15 cellular contexts compared by ENCODE assay signal in genomic region chr20:45583502-45583901, GRCh38. TPM values are rescaled to one million over a fixed set of nuclear protein-coding genes. Genes with fewer than 3 reads are reported as not detected.
DNase-seq lines count a peak whose midpoint lies in the region; ATAC-seq and TF ChIP-seq lines count a peak whose summit lies in the region.
"Had no signal": no experiment of that assay in that cellular context is flagged by ENCODE, and none has a peak within 500 bp of the region (broad histone marks: within the 10 kb centered on the region; RNA-seq: fewer than 3 reads in every experiment).

No MANE protein-coding gene starts in this region.

- H2AFZ ChIP-seq in neuronal stem cell (ENCODE audit: low read length) (peak overlapping the region; percentile 71), OCI-LY7 (ENCODE audit: low read length) (no peak overlapping the region)

- POLR2A ChIA-PET in WTC11 (lab: Charles Lee): no interaction called here
- POLR2A ChIA-PET in OCI-LY7 (lab: Charles Lee): no interaction called here

- H3K14ac ChIP-seq in neuronal stem cell (ENCODE audit: low read length): no peak overlapping the region

- H2BK5ac ChIP-seq in neuronal stem cell (ENCODE audit: low read length): no peak overlapping the region

- H3K27ac ChIP-seq in iPS-20b (ENCODE audit: low read length): peak overlapping the region; percentile 14
- H3K27ac ChIP-seq in neuronal stem cell (replicated peaks; ENCODE audit: low read length): peak overlapping the region; percentile 56
- no peak overlapping the region for H3K27ac ChIP-seq in OCI-LY7 (ENCODE audit: low read depth, low read length, poor library complexity, severe bottlenecking)
- H3K27ac ChIP-seq: BLaER1 had no signal

- no peak overlapping the region for H3K4ac ChIP-seq in neuronal stem cell (ENCODE audit: low read length)

- H3K79me2 ChIP-seq in OCI-LY7 (ENCODE audit: insufficient read depth, low read depth, low read length): no peaks in the 10 kb centered on the region

- no peaks in the 10 kb centered on the region for H3K27me3 Mint-ChIP-seq in WTC11 (ENCODE audit: low read depth)
- peaks cover 21% of the 10 kb centered on the region for H3K27me3 Mint-ChIP-seq in activated T-helper 2 cell treated with anti-CD3 and anti-CD28 coated beads, Interferon-gamma antibody, Interleukin-2, Interleukin-4, amounts not matched to agents 10 μg/mL and 5 μg/mL and 100 μg/mL, durations not matched to agents 14 hours and 24 hours and 36 hours (ENCODE audit: low read depth)

- CTCF ChIA-PET in WTC11 (lab: Charles Lee) (interaction anchor here (0.5 to 1.9 kb wide), 7 partner anchors 12 to 518 kb away, joined by 3 to 13 read pairs (median 4); partner anchors contain the start of gene WFDC10A), OCI-LY7 (lab: Charles Lee; ENCODE audit: unreplicated experiment) (no interaction called here)

- no peaks in the 10 kb centered on the region; the same call in 1 of the 2 replicates for H3K36me3 Mint-ChIP-seq in WTC11
- no peaks in the 10 kb centered on the region for H3K36me3 Mint-ChIP-seq in activated T-helper 2 cell treated with anti-CD3 and anti-CD28 coated beads, Interferon-gamma antibody, Interleukin-2, Interleukin-4, amounts not matched to agents 10 μg/mL and 5 μg/mL and 100 μg/mL, durations not matched to agents 14 hours and 24 hours and 36 hours (ENCODE audit: low read depth)

- no peaks in the 10 kb centered on the region for H4K20me1 ChIP-seq in OCI-LY7 (ENCODE audit: insufficient read depth, low read length)
- H4K20me1 ChIP-seq: BLaER1 had no signal

- H3K4me2 ChIP-seq in neuronal stem cell (ENCODE audit: insufficient read depth, low read length, poor library complexity, severe bottlenecking) (no peak overlapping the region), OCI-LY7 (ENCODE audit: low read length) (no peak overlapping the region)
- H3K4me2 ChIP-seq: BLaER1 had no signal

- BruUV-seq in OCI-LY7 (replicated peaks; lab: Mats Ljungman, UMichigan): no TSS peak

- no peaks in the 10 kb centered on the region for H3K9me2 ChIP-seq in OCI-LY7 (ENCODE audit: insufficient read depth, low read length)

- WGBS in neuronal stem cell (ENCODE audit: extremely low coverage in 2 of 2, insufficient read length in 2 of 2, insufficient replicate concordance in 1 of 2), 2 donors: no CpG with 5 or more reads among the region's 3 CpGs

- no peak overlapping the region for H2BK120ac ChIP-seq in neuronal stem cell (ENCODE audit: low read depth, low read length)

- ATAC-seq in WTC11: peak; percentile 94

- H3K9me3 ChIP-seq in iPS-20b (ENCODE audit: insufficient read depth, low read depth, low read length) (no peaks in the 10 kb centered on the region), neuronal stem cell (replicated peaks in 1 of 2; ENCODE audit: control insufficient read depth in 2 of 2, insufficient read depth in 1 of 2, low read depth in 1 of 2, low read length in 2 of 2) (peaks cover 0 to 2% of the 10 kb centered on the region in 2 donors), OCI-LY7 (ENCODE audit: low read length) (no peaks in the 10 kb centered on the region)
- H3K9me3 ChIP-seq: BLaER1 had no signal

- H4K8ac ChIP-seq in neuronal stem cell (ENCODE audit: low read depth, low read length): no peak overlapping the region

- no peaks in the 10 kb centered on the region for H3K79me1 ChIP-seq in neuronal stem cell (ENCODE audit: low read depth, low read length)

- TF ChIP-seq CTCF in WTC11 (IDR thresholded peaks at IDR 0.05) (no peak), OCI-LY7 (conservative IDR thresholded peaks at IDR 0.05; ENCODE audit: low read length) (no peak)

- no peaks in the 10 kb centered on the region for H3K27me3 ChIP-seq in H7 (ENCODE audit: control insufficient read depth, insufficient read depth, low read length)
- no peaks in the 10 kb centered on the region for H3K27me3 ChIP-seq in iPS-20b (ENCODE audit: insufficient read depth, low read length)
- H3K27me3 ChIP-seq in neuronal stem cell (ENCODE audit: control insufficient read depth in 3 of 3, insufficient read depth in 3 of 3, low read depth in 1 of 3, low read length in 3 of 3): no peaks in the 10 kb centered on the region
- H3K27me3 ChIP-seq: BLaER1 had no signal

- H3K18ac ChIP-seq in neuronal stem cell (ENCODE audit: low read length): peak overlapping the region; percentile 93

- no peak overlapping the region for H4K91ac ChIP-seq in neuronal stem cell (ENCODE audit: low read depth, low read length, poor library complexity)

- H3K4me1 ChIP-seq in iPS-20b (ENCODE audit: insufficient read depth, low read length) (peaks cover 12% of the 10 kb centered on the region), neuronal stem cell (ENCODE audit: control insufficient read depth in 2 of 2, insufficient read depth in 1 of 2, low read depth in 1 of 2, low read length in 2 of 2) (peaks cover 12 to 14% of the 10 kb centered on the region in 2 donors), OCI-LY7 (ENCODE audit: insufficient read depth, low read length, poor library complexity, severe bottlenecking) (no peaks in the 10 kb centered on the region)
- H3K4me1 ChIP-seq: BLaER1 had no signal

- peak overlapping the region; percentile 85 for H3K27ac Mint-ChIP-seq in WTC11
- H3K27ac Mint-ChIP-seq in activated T-helper 2 cell treated with anti-CD3 and anti-CD28 coated beads, Interferon-gamma antibody, Interleukin-2, Interleukin-4, amounts not matched to agents 10 μg/mL and 5 μg/mL and 100 μg/mL, durations not matched to agents 14 hours and 24 hours and 36 hours: no peak overlapping the region
- H3K27ac Mint-ChIP-seq: HFFc6 had no signal

- peak; percentile 36 for DNase-seq in H7
- DNase-seq in WTC11 (ENCODE audit: low spot score): no peak
- no peak for DNase-seq in neuronal stem cell (ENCODE audit: low spot score)
- DNase-seq in activated CD4-positive, alpha-beta T cell treated with anti-CD3 and anti-CD28 coated beads for 1 hour: no peak
- no peak for DNase-seq in activated T-helper 2 cell treated with anti-CD3 and anti-CD28 coated beads, Interferon-gamma antibody, Interleukin-2, Interleukin-4, amounts not matched to agents 10 μg/mL and 5 μg/mL and 100 μg/mL, durations not matched to agents 14 hours and 24 hours and 36 hours (ENCODE audit: low spot score)
- DNase-seq in OCI-LY7 (ENCODE audit: low spot score): no peak
- DNase-seq: 8988T, AML-193, DMS53, GF-D8, HCEC 1CT, HFFc6 had no signal

- H3K23ac ChIP-seq in neuronal stem cell (ENCODE audit: low read depth, low read length, poor library complexity): no peak overlapping the region

- peaks cover 26% of the 10 kb centered on the region for H3K4me1 Mint-ChIP-seq in WTC11
- no peaks in the 10 kb centered on the region for H3K4me1 Mint-ChIP-seq in activated T-helper 2 cell treated with anti-CD3 and anti-CD28 coated beads, Interferon-gamma antibody, Interleukin-2, Interleukin-4, amounts not matched to agents 10 μg/mL and 5 μg/mL and 100 μg/mL, durations not matched to agents 14 hours and 24 hours and 36 hours (ENCODE audit: low read depth)

- peak overlapping the region; percentile 53; the same call in 1 of the 2 replicates for H3K9ac ChIP-seq in iPS-20b (ENCODE audit: low read depth, low read length)
- H3K9ac ChIP-seq in neuronal stem cell (ENCODE audit: low read depth, low read length, poor library complexity): peak overlapping the region; percentile 50
- H3K9ac ChIP-seq: BLaER1 had no signal

- H3K36me3 ChIP-seq in H7 (replicated peaks; ENCODE audit: control insufficient read depth, insufficient read depth, low read length): no peaks in the 10 kb centered on the region
- H3K36me3 ChIP-seq in iPS-20b (ENCODE audit: insufficient read depth, low read depth, low read length): no peaks in the 10 kb centered on the region
- H3K36me3 ChIP-seq in neuronal stem cell (replicated peaks in 1 of 2; ENCODE audit: control insufficient read depth in 2 of 2, insufficient read depth in 2 of 2, low read length in 2 of 2): no peaks in the 10 kb centered on the region
- H3K36me3 ChIP-seq in OCI-LY7 (ENCODE audit: insufficient read depth, low read length): no peaks in the 10 kb centered on the region
- H3K36me3 ChIP-seq: BLaER1 had no signal

- H2BK15ac ChIP-seq in neuronal stem cell (ENCODE audit: low read length): no peak overlapping the region

- no peak overlapping the region for H2BK12ac ChIP-seq in neuronal stem cell (ENCODE audit: low read length)

- no peak overlapping the region for H2AK5ac ChIP-seq in neuronal stem cell (ENCODE audit: low read depth, low read length)

- H3K9me3 Mint-ChIP-seq in WTC11: peaks cover 10% of the 10 kb centered on the region
- H3K9me3 Mint-ChIP-seq in activated T-helper 2 cell treated with anti-CD3 and anti-CD28 coated beads, Interferon-gamma antibody, Interleukin-2, Interleukin-4, amounts not matched to agents 10 μg/mL and 5 μg/mL and 100 μg/mL, durations not matched to agents 14 hours and 24 hours and 36 hours: no peaks in the 10 kb centered on the region
- H3K9me3 Mint-ChIP-seq: HFFc6 had no signal

- intact Hi-C loops in activated T-helper 2 cell treated with anti-CD3 and anti-CD28 coated beads, Interferon-gamma antibody, Interleukin-2, Interleukin-4, amounts not matched to agents 10 μg/mL and 5 μg/mL and 100 μg/mL, durations not matched to agents 14 hours and 24 hours and 36 hours (cut with micrococcal nuclease): no loop called here
- intact Hi-C loops in OCI-LY7 (cut with micrococcal nuclease; ENCODE audit: unreplicated experiment): no loop called here

- H3K4me3 ChIP-seq in H7 (ENCODE audit: insufficient read depth, low read depth, low read length) (no peak overlapping the region), iPS-20b (ENCODE audit: low read length) (peak overlapping the region; percentile 40; the same call in 1 of the 2 replicates), neuronal stem cell (ENCODE audit: low read length in 2 of 2) (no peak overlapping the region), OCI-LY7 (ENCODE audit: low read depth, low read length, poor library complexity, severe bottlenecking) (no peak overlapping the region)
- H3K4me3 ChIP-seq: BLaER1 had no signal

- peak overlapping the region; percentile 36 for H3K4me3 Mint-ChIP-seq in WTC11
- H3K4me3 Mint-ChIP-seq in activated T-helper 2 cell treated with anti-CD3 and anti-CD28 coated beads, Interferon-gamma antibody, Interleukin-2, Interleukin-4, amounts not matched to agents 10 μg/mL and 5 μg/mL and 100 μg/mL, durations not matched to agents 14 hours and 24 hours and 36 hours (ENCODE audit: low read depth): no peak overlapping the region
- H3K4me3 Mint-ChIP-seq: HFFc6 had no signal

RNA-seq across cellular contexts. Expression of gene WFDC8, which starts 4.4 kb away (rescaled TPM):
- not detected in 2 replicates for total RNA-seq in H7 (2014; rRNA removed; shearing (Covaris generic))
- total RNA-seq in WTC11 (2021) (not detected in 3 replicates), OCI-LY7 (2022) (not detected in 2 replicates)
- not detected for polyA plus RNA-seq in neuronal stem cell (2013, experiment 1 of 2)
- not detected for polyA plus RNA-seq in neuronal stem cell (2013, experiment 2 of 2)
- not detected in 2 replicates for total RNA-seq in activated T-helper 2 cell treated with anti-CD3 and anti-CD28 coated beads, Interferon-gamma antibody, Interleukin-2, Interleukin-4, amounts not matched to agents 10 μg/mL and 5 μg/mL and 100 μg/mL, durations not matched to agents 14 hours and 24 hours and 36 hours
- not detected in 2 replicates for total RNA-seq in OCI-LY7 (2014; rRNA removed; shearing (Covaris generic))
- total RNA-seq: HFFc6, HT1080 had no signal

RNA-seq across cellular contexts. Expression of gene EPPIN, which starts 36.3 kb away (rescaled TPM):
- 0.03 TPM in 1 of 2 replicates, not detected in the other for total RNA-seq in H7 (2014; rRNA removed; shearing (Covaris generic))
- total RNA-seq in WTC11 (2021) (0.16 to 0.26 TPM (median 0.23 TPM) in 3 replicates), OCI-LY7 (2022) (not detected in 2 replicates)
- not detected for polyA plus RNA-seq in neuronal stem cell (2013, experiment 1 of 2)
- polyA plus RNA-seq in neuronal stem cell (2013, experiment 2 of 2): not detected
- total RNA-seq in activated T-helper 2 cell treated with anti-CD3 and anti-CD28 coated beads, Interferon-gamma antibody, Interleukin-2, Interleukin-4, amounts not matched to agents 10 μg/mL and 5 μg/mL and 100 μg/mL, durations not matched to agents 14 hours and 24 hours and 36 hours: not detected in 2 replicates
- total RNA-seq in OCI-LY7 (2014; rRNA removed; shearing (Covaris generic)): not detected in 2 replicates
- total RNA-seq: HFFc6, HT1080 had no signal

RNA-seq across cellular contexts. Expression of gene WFDC6, which starts 44.2 kb away (rescaled TPM):
- not detected in 2 replicates for total RNA-seq in H7 (2014; rRNA removed; shearing (Covaris generic))
- not detected in 3 replicates for total RNA-seq in WTC11 (2021)
- polyA plus RNA-seq in neuronal stem cell (2013, experiment 1 of 2): not detected
- polyA plus RNA-seq in neuronal stem cell (2013, experiment 2 of 2): not detected
- not detected in 2 replicates for total RNA-seq in activated T-helper 2 cell treated with anti-CD3 and anti-CD28 coated beads, Interferon-gamma antibody, Interleukin-2, Interleukin-4, amounts not matched to agents 10 μg/mL and 5 μg/mL and 100 μg/mL, durations not matched to agents 14 hours and 24 hours and 36 hours
- total RNA-seq in OCI-LY7 (2014; rRNA removed; shearing (Covaris generic)): not detected in 2 replicates
- total RNA-seq in OCI-LY7 (2022): not detected in 2 replicates
- total RNA-seq: HFFc6, HT1080 had no signal

RNA-seq across cellular contexts. Expression of gene WFDC10A, which starts 46.0 kb away (rescaled TPM):
- total RNA-seq in H7 (2014; rRNA removed; shearing (Covaris generic)): 0.33 TPM in 1 of 2 replicates, not detected in the other
- total RNA-seq in WTC11 (2021) (0.37 TPM in 1 of 3 replicates, not detected in the others), OCI-LY7 (2022) (not detected in 2 replicates)
- polyA plus RNA-seq in neuronal stem cell (2013, experiment 1 of 2): not detected
- polyA plus RNA-seq in neuronal stem cell (2013, experiment 2 of 2): not detected
- total RNA-seq in activated T-helper 2 cell treated with anti-CD3 and anti-CD28 coated beads, Interferon-gamma antibody, Interleukin-2, Interleukin-4, amounts not matched to agents 10 μg/mL and 5 μg/mL and 100 μg/mL, durations not matched to agents 14 hours and 24 hours and 36 hours: not detected in 2 replicates
- not detected in 2 replicates for total RNA-seq in OCI-LY7 (2014; rRNA removed; shearing (Covaris generic))
- total RNA-seq: HFFc6, HT1080 had no signal

RNA-seq across cellular contexts. Expression of gene WFDC9, which starts 47.6 kb away (rescaled TPM):
- not detected in 2 replicates for total RNA-seq in H7 (2014; rRNA removed; shearing (Covaris generic))
- total RNA-seq in WTC11 (2021) (not detected in 3 replicates), OCI-LY7 (2022) (not detected in 2 replicates)
- polyA plus RNA-seq in neuronal stem cell (2013, experiment 1 of 2): not detected
- polyA plus RNA-seq in neuronal stem cell (2013, experiment 2 of 2): not detected
- not detected in 2 replicates for total RNA-seq in activated T-helper 2 cell treated with anti-CD3 and anti-CD28 coated beads, Interferon-gamma antibody, Interleukin-2, Interleukin-4, amounts not matched to agents 10 μg/mL and 5 μg/mL and 100 μg/mL, durations not matched to agents 14 hours and 24 hours and 36 hours
- total RNA-seq in OCI-LY7 (2014; rRNA removed; shearing (Covaris generic)): not detected in 2 replicates
- total RNA-seq: HFFc6, HT1080 had no signal
